Comparison of ENCODE assay signal across 19 cellular contexts in genomic region chr11:71309181-71309580, GRCh38. TPM values are rescaled to one million over a fixed set of nuclear protein-coding genes. Genes with fewer than 3 reads are reported as not detected.
A peak's percentile ranks its signal among the peaks of the same experiment; 100 is the strongest.
DNase-seq lines count a peak whose midpoint lies in the region; ATAC-seq, FAIRE-seq and TF ChIP-seq lines count a peak whose summit lies in the region.
"Had no signal": no experiment of that assay in that cellular context is flagged by ENCODE, and none has a peak within 500 bp of the region (broad histone marks: within the 10 kb centered on the region; RNA-seq: fewer than 3 reads in every experiment).

No MANE protein-coding gene starts in this region.

- H2AFZ ChIP-seq in HepG2 (ENCODE audit: low read length): no peak overlapping the region
- H2AFZ ChIP-seq: GM23248 had no signal

- H3K9ac ChIP-seq in HepG2 (ENCODE audit: insufficient read depth, low read depth, low read length): no peak overlapping the region
- H3K9ac ChIP-seq: GM23248 had no signal

- in situ Hi-C loops in HepG2 (cut with HindIII; ENCODE audit: extremely low pct_ligation_motif_present, low pct_unique_long_range_greater_than_20kb): no loop called here

- peak; percentile 16 for DNase-seq in activated CD8-positive, alpha-beta memory T cell treated with anti-CD3 and anti-CD28 coated beads, Interleukin-2, amount 10 ng/mL, durations not matched to agents 7 days and 5 days
- no peak for DNase-seq in activated CD8-positive, alpha-beta memory T cell treated with anti-CD3 and anti-CD28 coated beads, Interleukin-2, amount 50 U/mL, for 48 hours
- DNase-seq in bronchial epithelial cell (ENCODE audit: low read depth): no peak
- no peak for DNase-seq in HepG2 (ENCODE audit: low spot score)
- DNase-seq in stomach: peak; percentile 23
- DNase-seq in NCI-H2171 treated with DMSO at 0.1 percent for 48 hours (lab: John Stamatoyannopoulos, UW): no peak
- no peak for DNase-seq in activated naive CD8-positive, alpha-beta T cell treated with anti-CD3 and anti-CD28 coated beads, Interleukin-2, amount 50 U/mL, for 24 hours
- DNase-seq in NCI-H2029 (lab: John Stamatoyannopoulos, UW): no peak
- DNase-seq: 8988T, DMS79, GM23248, KBM-7, NCI-H1105, NCI-H2081 treated with DMSO at 0.1 percent for 48 hours, NCI-H510A, PC-3, SJCRH30 had no signal

- no peaks in the 10 kb centered on the region for H4K20me1 ChIP-seq in HepG2 (ENCODE audit: insufficient read depth, low read length)

- no peak for TF ChIP-seq EP300 in HepG2 (IDR thresholded peaks at IDR 0.05; ENCODE audit: low read depth in 2 of 2, low read length in 2 of 2)
- no peak for TF ChIP-seq EP300 in HepG2 (CRISPR knock-in tag; IDR thresholded peaks at IDR 0.05; ENCODE audit: borderline replicate concordance)
- TF ChIP-seq EP300 in stomach (IDR thresholded peaks at IDR 0.05): no peak

- H3K27ac Mint-ChIP-seq in activated CD8-positive, alpha-beta memory T cell treated with anti-CD3 and anti-CD28 coated beads, Interleukin-2, amount 10 ng/mL, durations not matched to agents 7 days and 5 days: no peak overlapping the region
- no peak overlapping the region for H3K27ac Mint-ChIP-seq in activated naive CD8-positive, alpha-beta T cell treated with anti-CD3 and anti-CD28 coated beads, Interleukin-2, amount 50 U/mL, for 24 hours
- H3K27ac Mint-ChIP-seq: CD14-positive monocyte had no signal

- H3K4me3 Mint-ChIP-seq in activated CD8-positive, alpha-beta memory T cell treated with anti-CD3 and anti-CD28 coated beads, Interleukin-2, amount 10 ng/mL, durations not matched to agents 7 days and 5 days: no peak overlapping the region
- H3K4me3 Mint-ChIP-seq in activated naive CD8-positive, alpha-beta T cell treated with anti-CD3 and anti-CD28 coated beads, Interleukin-2, amount 50 U/mL, for 24 hours: no peak overlapping the region
- H3K4me3 Mint-ChIP-seq: CD14-positive monocyte had no signal

- WGBS in HepG2 (ENCODE audit: low lambda C conversion rate): 55% methylated on average over 7 of the region's 7 CpGs
- 82 to 88% (median 83%) methylated on average over 7 of the region's 7 CpGs for WGBS in stomach, 5 donors

- H3K27ac ChIP-seq in HepG2 (ENCODE audit: extremely low read length, insufficient read depth, low read length) (no peak overlapping the region), stomach (no peak overlapping the region)
- H3K27ac ChIP-seq: GM23248, RWPE1, SJCRH30 had no signal

- no peaks in the 10 kb centered on the region for H3K4me1 Mint-ChIP-seq in activated CD8-positive, alpha-beta memory T cell treated with anti-CD3 and anti-CD28 coated beads, Interleukin-2, amount 10 ng/mL, durations not matched to agents 7 days and 5 days
- no peaks in the 10 kb centered on the region for H3K4me1 Mint-ChIP-seq in activated naive CD8-positive, alpha-beta T cell treated with anti-CD3 and anti-CD28 coated beads, Interleukin-2, amount 50 U/mL, for 24 hours
- H3K4me1 Mint-ChIP-seq: CD14-positive monocyte had no signal

- H3K9me3 ChIP-seq in HepG2 (ENCODE audit: low read length) (no peaks in the 10 kb centered on the region), stomach (no peaks in the 10 kb centered on the region)
- H3K9me3 ChIP-seq: SJCRH30 had no signal

- no peaks in the 10 kb centered on the region for H3K27me3 ChIP-seq in bronchial epithelial cell (ENCODE audit: control insufficient read depth, insufficient read depth, low read length)
- H3K27me3 ChIP-seq in HepG2 (ENCODE audit: control insufficient read depth in 1 of 2, insufficient read depth in 2 of 2, low read length in 2 of 2): peaks cover 1 to 14% of the 10 kb centered on the region in 2 experiments; a peak in 2 of 5 replicates
- H3K27me3 ChIP-seq in stomach: peaks cover 0 to 5% (median 0%) of the 10 kb centered on the region in 3 donors
- H3K27me3 ChIP-seq: SJCRH30 had no signal

- peaks cover 54% of the 10 kb centered on the region for H3K4me1 ChIP-seq in HepG2 (ENCODE audit: insufficient read depth, low read length)
- peaks cover 0 to 11% (median 0%) of the 10 kb centered on the region in 4 donors for H3K4me1 ChIP-seq in stomach
- H3K4me1 ChIP-seq: SJCRH30 had no signal

- TF ChIP-seq CTCF in bronchial epithelial cell (IDR thresholded peaks at IDR 0.05; ENCODE audit: insufficient read depth, low read length, severe bottlenecking): no peak
- no peak for TF ChIP-seq CTCF in HepG2 (CRISPR knock-in tag; IDR thresholded peaks at IDR 0.05)
- no peak for TF ChIP-seq CTCF in stomach (IDR thresholded peaks at IDR 0.05)

- TF ChIP-seq POLR2A in HepG2 (IDR thresholded peaks at IDR 0.05; ENCODE audit: insufficient read depth in 1 of 2, low read depth in 2 of 2, low read length in 2 of 2): no peak
- no peak for TF ChIP-seq POLR2A in stomach (IDR thresholded peaks at IDR 0.05)

- peak; percentile 58 for FAIRE-seq in bronchial epithelial cell (lab: Jason Lieb, UNC)
- no peak for FAIRE-seq in HepG2 (lab: Jason Lieb, UNC)

- H3K27me3 Mint-ChIP-seq in activated CD8-positive, alpha-beta memory T cell treated with anti-CD3 and anti-CD28 coated beads, Interleukin-2, amount 10 ng/mL, durations not matched to agents 7 days and 5 days: no peaks in the 10 kb centered on the region
- H3K27me3 Mint-ChIP-seq in activated naive CD8-positive, alpha-beta T cell treated with anti-CD3 and anti-CD28 coated beads, Interleukin-2, amount 50 U/mL, for 24 hours: no peaks in the 10 kb centered on the region

- H3K79me2 ChIP-seq in HepG2 (ENCODE audit: insufficient read depth, low read length): no peaks in the 10 kb centered on the region

- H3K36me3 Mint-ChIP-seq in activated CD8-positive, alpha-beta memory T cell treated with anti-CD3 and anti-CD28 coated beads, Interleukin-2, amount 10 ng/mL, durations not matched to agents 7 days and 5 days: no peaks in the 10 kb centered on the region
- H3K36me3 Mint-ChIP-seq in activated naive CD8-positive, alpha-beta T cell treated with anti-CD3 and anti-CD28 coated beads, Interleukin-2, amount 50 U/mL, for 24 hours (ENCODE audit: low read depth): no peaks in the 10 kb centered on the region
- H3K36me3 Mint-ChIP-seq: CD14-positive monocyte had no signal

- no TSS peak for BruUV-seq in HepG2 (replicated peaks; lab: Mats Ljungman, UMichigan)

- ATAC-seq in activated CD8-positive, alpha-beta memory T cell treated with anti-CD3 and anti-CD28 coated beads, Interleukin-2, amount 10 ng/mL, durations not matched to agents 7 days and 5 days: no peak
- no peak for ATAC-seq in HepG2
- ATAC-seq in activated naive CD8-positive, alpha-beta T cell treated with anti-CD3 and anti-CD28 coated beads, Interleukin-2, amount 50 U/mL, for 24 hours: no peak
- ATAC-seq: PC-3 had no signal

- H3K4me3 ChIP-seq in bronchial epithelial cell (ENCODE audit: low read depth, low read length): no peak overlapping the region
- no peak overlapping the region for H3K4me3 ChIP-seq in HepG2 (replicated peaks in 1 of 3; ENCODE audit: insufficient read depth in 1 of 3, low read depth in 2 of 3, low read length in 3 of 3)
- no peak overlapping the region for H3K4me3 ChIP-seq in stomach
- H3K4me3 ChIP-seq: GM23248, SJCRH30 had no signal

- intact Hi-C loops in HepG2 (cut with micrococcal nuclease; ENCODE audit: unreplicated experiment) (no loop called here), stomach (cut with DNase I; ENCODE audit: low total_unique reads) (no loop called here)

- no peak overlapping the region for H3K4me2 ChIP-seq in HepG2 (ENCODE audit: low read depth, low read length)

- no peak for TF ChIP-seq RAD21 in HepG2 (CRISPR knock-in tag; IDR thresholded peaks at IDR 0.05)

- H3K36me3 ChIP-seq in bronchial epithelial cell (ENCODE audit: control insufficient read depth, insufficient read depth, low read length): no peaks in the 10 kb centered on the region
- H3K36me3 ChIP-seq in HepG2 (replicated peaks in 1 of 2; ENCODE audit: control insufficient read depth in 1 of 2, insufficient read depth in 2 of 2, low read length in 2 of 2): no peaks in the 10 kb centered on the region
- H3K36me3 ChIP-seq in stomach: no peaks in the 10 kb centered on the region
- H3K36me3 ChIP-seq: SJCRH30 had no signal

- POLR2A ChIA-PET in HepG2 (lab: Yijun Ruan, JAX): no interaction called here

- no peaks in the 10 kb centered on the region for H3K9me3 Mint-ChIP-seq in activated CD8-positive, alpha-beta memory T cell treated with anti-CD3 and anti-CD28 coated beads, Interleukin-2, amount 10 ng/mL, durations not matched to agents 7 days and 5 days (ENCODE audit: low read depth)
- no peaks in the 10 kb centered on the region for H3K9me3 Mint-ChIP-seq in activated naive CD8-positive, alpha-beta T cell treated with anti-CD3 and anti-CD28 coated beads, Interleukin-2, amount 50 U/mL, for 24 hours

- CTCF ChIA-PET in activated CD8-positive, alpha-beta memory T cell treated with anti-CD3 and anti-CD28 coated beads, Interleukin-2, amount 10 ng/mL, durations not matched to agents 7 days and 5 days (lab: Charles Lee): no interaction called here
- CTCF ChIA-PET in HepG2 (lab: Yijun Ruan, JAX; ENCODE audit: low intra/inter-chr PET ratio, low total read pairs): no interaction called here

RNA-seq across cellular contexts. Expression of gene SHANK2, which starts 56.8 kb away (rescaled TPM):
- total RNA-seq in activated CD8-positive, alpha-beta memory T cell treated with anti-CD3 and anti-CD28 coated beads, Interleukin-2, amount 10 ng/mL, durations not matched to agents 7 days and 5 days: not detected
- total RNA-seq in bronchial epithelial cell (6.6 and 8.1 TPM in 2 replicates), HepG2 (2016; rRNA removed; fragmentation: Illumina TruSeq; extraction: Trizol) (10.2 and 10.5 TPM in 2 replicates), stomach (100 to 1,000 TPM in 1 of 5 donors, 10 to 100 TPM in 4; 15.4 to 126 (median 88.6) TPM)
- 21.4 and 22.4 TPM in 2 replicates for total RNA-seq in HepG2 (2016; cell fraction: cytosol; rRNA removed; fragmentation: Illumina TruSeq; extraction: Trizol; ENCODE audit: low read depth)
- total RNA-seq in HepG2 (2016; cell fraction: insoluble cytoplasmic fraction; rRNA removed; fragmentation: Illumina TruSeq; extraction: Trizol): 10.1 and 10.2 TPM in 2 replicates
- total RNA-seq in HepG2 (2016; cell fraction: membrane; rRNA removed; fragmentation: Illumina TruSeq; extraction: Trizol): 14.0 and 14.5 TPM in 2 replicates
- 30.8 and 38.1 TPM in 2 replicates for total RNA-seq in HepG2 (2016; cell fraction: nucleus; rRNA removed; fragmentation: Illumina TruSeq; extraction: Trizol)
- polyA plus RNA-seq in HepG2 (2011; rRNA removed) (13.0 and 16.0 TPM in 2 replicates), stomach (1 to 10 TPM; 1.6 to 6.2 (median 2.1) TPM)
- polyA plus RNA-seq in HepG2 (2011; cell fraction: cytosol; rRNA removed): 8.0 and 9.2 TPM in 2 replicates
- polyA plus RNA-seq in HepG2 (2011; cell fraction: nucleus; rRNA removed): 60.2 and 68.0 TPM in 2 replicates
- polyA plus RNA-seq in HepG2 (2012): 11.6 and 14.7 TPM in 2 replicates
- 1.2 and 1.3 TPM in 2 replicates for polyA plus RNA-seq in HepG2 (2016; cell fraction: cytosol; fragmentation: Illumina TruSeq; extraction: Trizol; ENCODE audit: low read depth)
- 5.5 and 10.0 TPM in 2 replicates for polyA plus RNA-seq in HepG2 (2016; cell fraction: insoluble cytoplasmic fraction; fragmentation: Illumina TruSeq; extraction: Trizol; ENCODE audit: low read depth)
- polyA plus RNA-seq in HepG2 (2016; cell fraction: membrane; fragmentation: Illumina TruSeq; extraction: Trizol; ENCODE audit: low read depth): 2.4 and 3.2 TPM in 2 replicates
- 26.0 and 26.8 TPM in 2 replicates for polyA plus RNA-seq in HepG2 (2016; cell fraction: nucleus; fragmentation: Illumina TruSeq; extraction: Trizol; ENCODE audit: insufficient read depth, low read depth)
- polyA minus RNA-seq in HepG2 (2011; rRNA and poly(A)+ RNA removed; ENCODE audit: low replicate concordance): 0.21 and 90.9 TPM in 2 replicates
- 22.8 and 29.4 TPM in 2 replicates for polyA minus RNA-seq in HepG2 (2011; cell fraction: cytosol; rRNA and poly(A)+ RNA removed)
- 98.9 and 104 TPM in 2 replicates for polyA minus RNA-seq in HepG2 (2011; cell fraction: nucleus; rRNA and poly(A)+ RNA removed)
- polyA plus RNA-seq: CD14-positive monocyte had no signal

Comparison
In these comparisons a context has a peak if more than half of its experiments do, and no peak if none do; other contexts are left out.
1. DNase-seq: peak in activated CD8-positive, alpha-beta memory T cell treated with anti-CD3 and anti-CD28 coated beads, Interleukin-2, amount 10 ng/mL, durations not matched to agents 7 days and 5 days (single experiment) and stomach (single experiment); none in activated CD8-positive, alpha-beta memory T cell treated with anti-CD3 and anti-CD28 coated beads, Interleukin-2, amount 50 U/mL, for 48 hours (single experiment), bronchial epithelial cell (single experiment), HepG2 (single experiment), NCI-H2171 treated with DMSO at 0.1 percent for 48 hours (single experiment), activated naive CD8-positive, alpha-beta T cell treated with anti-CD3 and anti-CD28 coated beads, Interleukin-2, amount 50 U/mL, for 24 hours (single experiment) and NCI-H2029 (single experiment).